In the genomic region with DNA sequence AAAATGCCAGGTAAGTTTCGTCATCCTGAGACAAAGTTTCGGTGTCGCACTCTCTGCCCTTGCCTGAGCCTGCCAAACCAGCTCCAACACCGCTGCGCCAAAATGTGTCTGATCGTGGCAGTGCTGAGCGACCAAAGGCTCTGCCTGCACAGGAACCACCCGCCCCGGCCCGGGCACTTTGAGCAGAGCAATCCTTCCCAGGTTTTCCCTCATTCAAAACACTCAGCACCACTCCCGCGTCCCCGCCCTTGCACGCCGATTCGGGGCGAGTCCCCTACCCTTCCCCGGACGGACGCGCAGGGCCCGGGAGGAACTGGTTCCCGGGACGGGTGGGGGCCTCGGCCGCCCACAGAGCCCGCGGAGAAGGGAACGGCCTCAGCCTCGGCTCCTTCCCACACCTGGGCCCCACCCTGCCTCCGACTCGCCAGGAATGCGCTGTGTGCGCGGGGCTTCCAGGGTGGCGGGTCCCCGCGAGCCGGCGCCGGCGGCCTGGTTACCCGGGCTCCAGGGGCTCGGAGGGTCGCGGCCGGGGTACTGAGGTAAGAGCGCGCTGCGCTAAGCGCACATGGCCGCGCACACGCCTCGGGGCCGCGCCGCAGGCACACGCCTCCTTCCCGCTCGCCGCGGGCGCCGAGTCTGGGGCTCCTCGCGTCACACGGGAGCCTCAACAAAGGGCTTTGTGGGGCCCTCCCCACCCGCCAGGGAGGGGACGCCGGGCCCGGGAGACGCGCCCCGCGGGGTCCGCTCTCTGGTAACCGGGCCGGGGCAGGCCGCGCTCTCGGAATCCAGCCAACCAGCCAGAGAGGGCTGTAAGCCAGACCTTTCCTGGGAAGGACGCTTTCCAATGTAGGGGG, we compare ENCODE assay signal across 8 cellular contexts. TPM values are rescaled to one million over a fixed set of nuclear protein-coding genes. Genes with fewer than 3 reads are reported as not detected.
DNase-seq lines count a peak whose midpoint lies in the region; ATAC-seq and TF ChIP-seq lines count a peak whose summit lies in the region.

A gene with protein sequence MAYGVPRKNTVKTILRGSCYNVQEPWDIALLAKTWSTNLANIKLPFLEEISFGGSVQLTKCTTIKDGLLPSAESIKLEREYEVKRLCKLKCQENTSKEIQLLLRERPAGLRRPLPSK (minus strand): TSS at position 638 of the 854 bp plus-strand sequence. CDS start 902 bp downstream, outside the sequence.

- peak; percentile 52 for TF ChIP-seq POLR2A in prostate gland (IDR thresholded peaks at IDR 0.05)

- H3K9me3 ChIP-seq in prostate gland: no peaks in the 10 kb centered on the region

- intact Hi-C loops in prostate gland (cut with DNase I): loop anchor here (2.0 to 10.0 kb wide), 2 partner anchors 107 to 297 kb away; a partner anchor contains a TSS

- H3K27ac ChIP-seq in prostate gland: peak within 1 kb of the TSS; percentile 89 to 92

- no peaks in the 10 kb centered on the region for H3K4me1 ChIP-seq in prostate gland (replicated peaks)

- no peaks in the 10 kb centered on the region for H3K36me3 ChIP-seq in prostate gland

- H3K4me3 ChIP-seq in Jurkat, Clone E6-1 (ENCODE audit: low read length): peak within 1 kb of the TSS; percentile 45
- H3K4me3 ChIP-seq in prostate gland: peak within 1 kb of the TSS; percentile 68 to 73

- DNase-seq in DMS153 treated with DMSO at 0.1 percent for 48 hours (lab: John Stamatoyannopoulos, UW; ENCODE audit: unreplicated experiment) (peak; percentile 54), SK-N-DZ (ENCODE audit: low spot score) (peak; percentile 70), astrocyte of the hippocampus (ENCODE audit: low read depth, low spot score) (peak; percentile 75), hippocampal formation (lab: John Stamatoyannopoulos, UW) (peak; percentile 40 to 63), prostate gland (ENCODE audit: low spot score) (peak; percentile 90)
- DNase-seq in Jurkat, Clone E6-1 (ENCODE audit: low read depth, low spot score): no peak

- H3K27me3 ChIP-seq in prostate gland (replicated peaks; ENCODE audit: insufficient read depth): no peaks in the 10 kb centered on the region

- under 1% methylated on average over 55 of the region's 83 CpGs for WGBS in prostate gland

- no peak for TF ChIP-seq CTCF in prostate gland (IDR thresholded peaks at IDR 0.05)

- ATAC-seq in GM21576 (IDR thresholded peaks at IDR 0.05; ENCODE audit: unreplicated experiment) (peak; percentile 47), HG02571 (IDR thresholded peaks at IDR 0.05; ENCODE audit: unreplicated experiment) (no peak)

RNA-seq across cellular contexts. Expression of the gene that starts here (rescaled TPM):
- polyA plus RNA-seq in Jurkat, Clone E6-1 (2012; ENCODE audit: insufficient read depth, insufficient read length): not detected
- polyA plus RNA-seq in SK-N-DZ (2014; cell fraction: cytosol; rRNA removed): 0.19 and 1.4 TPM in 2 replicates
- polyA plus RNA-seq in SK-N-DZ (2014; cell fraction: nucleus; rRNA removed): 0.52 TPM in 1 of 2 replicates, not detected in the other
- 1 to 10 TPM in 1 of 2 donors, not detected in 1; 3.4 TPM for total RNA-seq in prostate gland
